1 cellular context compared by ENCODE assay signal in the genomic region with DNA sequence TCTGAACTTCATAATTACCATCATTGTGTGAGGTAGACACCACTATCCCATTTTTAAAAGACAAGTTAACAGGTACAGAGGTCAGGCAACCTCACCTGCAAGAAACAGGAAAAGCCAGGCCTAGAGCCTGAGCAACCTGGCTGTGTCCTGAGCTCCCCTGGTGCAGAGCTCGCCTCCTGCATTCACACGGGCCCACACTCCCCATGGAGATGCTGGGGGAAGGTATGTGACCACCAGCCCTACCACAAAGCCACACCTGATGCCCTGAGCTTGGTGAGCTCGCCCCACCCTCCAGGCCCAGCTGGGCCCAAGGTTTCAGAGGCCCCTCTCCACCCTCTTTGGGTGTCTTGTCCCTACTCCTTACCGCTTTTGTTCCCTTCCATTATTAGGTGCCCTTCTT.
TF ChIP-seq lines count a peak whose summit lies in the region.

No MANE protein-coding gene starts in this region.

TF ChIP-seq in K562, 482 proteins besides CTCF, POLR2A, EP300 and RAD21:
- peak; percentile 44; the same call in 1 of the 2 replicates for TF ChIP-seq SUPT5H (IDR thresholded peaks at IDR 0.05)
- TF ChIP-seq KLF1 (tag; IDR thresholded peaks at IDR 0.05), result no peak
- TF ChIP-seq TAF7 (tag; IDR thresholded peaks at IDR 0.05), result no peak
- TF ChIP-seq POLR2G (IDR thresholded peaks at IDR 0.05; ENCODE audit: low read depth, low read length), result peak; percentile 60
- no peak for TF ChIP-seq ZFX (CRISPR knock-in tag; IDR thresholded peaks at IDR 0.05)
- peak; percentile 36; the same call in 1 of the 2 replicates for TF ChIP-seq RBFOX2 (IDR thresholded peaks at IDR 0.05; ENCODE audit: low read depth, low read length)
- no peak for TF ChIP-seq THRAP3 (IDR thresholded peaks at IDR 0.05; ENCODE audit: borderline replicate concordance)
